In genomic region chrX:78129714-78130113, GRCh38 we compare ENCODE assay signal across 16 cellular contexts. TPM values are rescaled to one million over a fixed set of nuclear protein-coding genes. Genes with fewer than 3 reads are reported as not detected.
DNase-seq lines count a peak whose midpoint lies in the region; ATAC-seq lines count a peak whose summit lies in the region.
"Had no signal": no experiment of that assay in that cellular context is flagged by ENCODE, and none has a peak within 500 bp of the region (broad histone marks: within the 10 kb centered on the region; RNA-seq: fewer than 3 reads in every experiment).

No MANE protein-coding gene starts in this region.

- no peak for ATAC-seq in naive thymus-derived CD4-positive, alpha-beta T cell

- H3K4me1 Mint-ChIP-seq in activated naive CD4-positive, alpha-beta T cell treated with anti-CD3 and anti-CD28 coated beads, Interleukin-2, amount 50 U/mL, for 24 hours = peaks cover 20% of the 10 kb centered on the region
- peaks cover 2% of the 10 kb centered on the region for H3K4me1 Mint-ChIP-seq in activated naive CD4-positive, alpha-beta T cell treated with anti-CD3 and anti-CD28 coated beads, Interleukin-2, amount 10 ng/mL, durations not matched to agents 7 days and 5 days
- H3K4me1 Mint-ChIP-seq in CD4-positive, alpha-beta memory T cell = peaks cover 2 to 14% (median 6%) of the 10 kb centered on the region in 4 donors
- H3K4me1 Mint-ChIP-seq in naive thymus-derived CD4-positive, alpha-beta T cell = peaks cover 0 to 8% (median 3%) of the 10 kb centered on the region in 7 donors
- H3K4me1 Mint-ChIP-seq: CD14-positive monocyte, H9 had no signal

- no peaks in the 10 kb centered on the region for H3K9me3 ChIP-seq in CD4-positive, alpha-beta memory T cell (ENCODE audit: control insufficient read depth in 1 of 2, low read length in 2 of 2)
- H3K9me3 ChIP-seq in SK-N-MC (ENCODE audit: low read depth, low read length) = no peaks in the 10 kb centered on the region
- no peaks in the 10 kb centered on the region for H3K9me3 ChIP-seq in naive thymus-derived CD4-positive, alpha-beta T cell (ENCODE audit: control insufficient read depth in 2 of 3, low read length in 3 of 3)

- intact Hi-C loops in CD4-positive, alpha-beta memory T cell (cut with micrococcal nuclease) = loop anchor here (10.0 kb wide), 3 partner anchors 385 to 1125 kb away; no protein-coding TSS in a partner anchor
- intact Hi-C loops in naive thymus-derived CD4-positive, alpha-beta T cell (cut with micrococcal nuclease) = loop anchor here in 1 of 2 donors (10.0 kb wide), 1 partner anchor 1285 kb away; no protein-coding TSS in a partner anchor

- peak overlapping the region; percentile 41 for H3K27ac Mint-ChIP-seq in activated naive CD4-positive, alpha-beta T cell treated with anti-CD3 and anti-CD28 coated beads, Interleukin-2, amount 50 U/mL, for 24 hours
- H3K27ac Mint-ChIP-seq in activated naive CD4-positive, alpha-beta T cell treated with anti-CD3 and anti-CD28 coated beads, Interleukin-2, amount 10 ng/mL, durations not matched to agents 7 days and 5 days = no peak overlapping the region
- peak overlapping the region in 4 of 7 donors; percentile 4 to 53 (median 32) for H3K27ac Mint-ChIP-seq in CD4-positive, alpha-beta memory T cell
- peak overlapping the region in 5 of 9 donors; percentile 38 to 72 (median 51) for H3K27ac Mint-ChIP-seq in naive thymus-derived CD4-positive, alpha-beta T cell

- no peak overlapping the region for H3K9ac ChIP-seq in SK-N-MC (ENCODE audit: insufficient read length)

- H3K36me3 ChIP-seq in CD4-positive, alpha-beta memory T cell (ENCODE audit: insufficient read depth, low read length) = peaks cover 18% of the 10 kb centered on the region
- H3K36me3 ChIP-seq in SK-N-MC (ENCODE audit: insufficient read depth, low read length) = peaks cover 69% of the 10 kb centered on the region
- H3K36me3 ChIP-seq in naive thymus-derived CD4-positive, alpha-beta T cell (ENCODE audit: control insufficient read depth in 2 of 3, insufficient read depth in 3 of 3, low read length in 3 of 3) = peaks cover 0 to 27% (median 5%) of the 10 kb centered on the region in 3 experiments

- H3K4me3 ChIP-seq in CD4-positive, alpha-beta memory T cell (ENCODE audit: low read length in 2 of 2) = no peak overlapping the region
- no peak overlapping the region for H3K4me3 ChIP-seq in SK-N-MC
- H3K4me3 ChIP-seq in naive thymus-derived CD4-positive, alpha-beta T cell (ENCODE audit: low read length) = no peak overlapping the region
- H3K4me3 ChIP-seq: PC-9 had no signal

- no peaks in the 10 kb centered on the region for H3K9me3 Mint-ChIP-seq in activated naive CD4-positive, alpha-beta T cell treated with anti-CD3 and anti-CD28 coated beads, Interleukin-2, amount 50 U/mL, for 24 hours
- H3K9me3 Mint-ChIP-seq in activated naive CD4-positive, alpha-beta T cell treated with anti-CD3 and anti-CD28 coated beads, Interleukin-2, amount 10 ng/mL, durations not matched to agents 7 days and 5 days = no peaks in the 10 kb centered on the region
- H3K9me3 Mint-ChIP-seq in CD4-positive, alpha-beta memory T cell = no peaks in the 10 kb centered on the region
- peaks cover 0 to 2% (median 0%) of the 10 kb centered on the region in 11 donors for H3K9me3 Mint-ChIP-seq in naive thymus-derived CD4-positive, alpha-beta T cell
- H3K9me3 Mint-ChIP-seq: CD14-positive monocyte had no signal

- no peaks in the 10 kb centered on the region for H3K27me3 ChIP-seq in CD4-positive, alpha-beta memory T cell (ENCODE audit: insufficient read depth, low read length)
- H3K27me3 ChIP-seq in naive thymus-derived CD4-positive, alpha-beta T cell (ENCODE audit: control insufficient read depth in 2 of 2, insufficient read depth in 2 of 2, low read length in 2 of 2) = no peaks in the 10 kb centered on the region

- H3K27me3 Mint-ChIP-seq in activated naive CD4-positive, alpha-beta T cell treated with anti-CD3 and anti-CD28 coated beads, Interleukin-2, amount 50 U/mL, for 24 hours = no peaks in the 10 kb centered on the region
- no peaks in the 10 kb centered on the region for H3K27me3 Mint-ChIP-seq in activated naive CD4-positive, alpha-beta T cell treated with anti-CD3 and anti-CD28 coated beads, Interleukin-2, amount 10 ng/mL, durations not matched to agents 7 days and 5 days
- no peaks in the 10 kb centered on the region for H3K27me3 Mint-ChIP-seq in CD4-positive, alpha-beta memory T cell
- H3K27me3 Mint-ChIP-seq in naive thymus-derived CD4-positive, alpha-beta T cell = no peaks in the 10 kb centered on the region

- peaks cover 4% of the 10 kb centered on the region for H3K36me3 Mint-ChIP-seq in activated naive CD4-positive, alpha-beta T cell treated with anti-CD3 and anti-CD28 coated beads, Interleukin-2, amount 50 U/mL, for 24 hours
- H3K36me3 Mint-ChIP-seq in activated naive CD4-positive, alpha-beta T cell treated with anti-CD3 and anti-CD28 coated beads, Interleukin-2, amount 10 ng/mL, durations not matched to agents 7 days and 5 days = peaks cover 43% of the 10 kb centered on the region
- H3K36me3 Mint-ChIP-seq in CD4-positive, alpha-beta memory T cell = peaks cover 6 to 51% of the 10 kb centered on the region in 2 donors
- peaks cover 0 to 23% (median 0%) of the 10 kb centered on the region in 5 donors for H3K36me3 Mint-ChIP-seq in naive thymus-derived CD4-positive, alpha-beta T cell

- CTCF ChIA-PET in activated naive CD4-positive, alpha-beta T cell treated with anti-CD3 and anti-CD28 coated beads, Interleukin-2, amount 10 ng/mL, durations not matched to agents 7 days and 5 days (lab: Charles Lee) = no interaction called here
- CTCF ChIA-PET in CD4-positive, alpha-beta memory T cell (lab: Charles Lee; ENCODE audit: partially characterized antibody) = no interaction called here
- CTCF ChIA-PET in naive thymus-derived CD4-positive, alpha-beta T cell (lab: Charles Lee) = no interaction called here

- no peak overlapping the region for H3K4me3 Mint-ChIP-seq in activated naive CD4-positive, alpha-beta T cell treated with anti-CD3 and anti-CD28 coated beads, Interleukin-2, amount 50 U/mL, for 24 hours
- no peak overlapping the region for H3K4me3 Mint-ChIP-seq in activated naive CD4-positive, alpha-beta T cell treated with anti-CD3 and anti-CD28 coated beads, Interleukin-2, amount 10 ng/mL, durations not matched to agents 7 days and 5 days
- H3K4me3 Mint-ChIP-seq in CD4-positive, alpha-beta memory T cell = no peak overlapping the region
- H3K4me3 Mint-ChIP-seq in naive thymus-derived CD4-positive, alpha-beta T cell = no peak overlapping the region
- H3K4me3 Mint-ChIP-seq: CD14-positive monocyte, H9 had no signal

- POLR2A ChIA-PET in CD4-positive, alpha-beta memory T cell (lab: Charles Lee; ENCODE audit: partially characterized antibody) = interaction anchor here (1.0 kb wide), 1 partner anchor 12 kb away, joined by 3 read pairs; no protein-coding TSS in a partner anchor
- POLR2A ChIA-PET in naive thymus-derived CD4-positive, alpha-beta T cell (lab: Charles Lee) = interaction anchor here (1.9 kb wide), 1 partner anchor 10 kb away, joined by 8 read pairs; the partner anchor contains the start of gene TAF9B

- no peak overlapping the region for H3K27ac ChIP-seq in CD4-positive, alpha-beta memory T cell (ENCODE audit: low read depth, low read length)
- 0 out of 2 replicates have a peak overlapping the region, but pooled peaks have one; percentile 8 for H3K27ac ChIP-seq in SK-N-MC
- H3K27ac ChIP-seq in naive thymus-derived CD4-positive, alpha-beta T cell (ENCODE audit: low read depth, low read length) = no peak overlapping the region
- H3K27ac ChIP-seq: PC-9, RWPE1 had no signal

- no peak for DNase-seq in activated naive CD4-positive, alpha-beta T cell treated with anti-CD3 and anti-CD28 coated beads, Interleukin-2, amount 10 ng/mL, durations not matched to agents 7 days and 5 days
- DNase-seq in CD4-positive, alpha-beta memory T cell = no peak
- DNase-seq in SK-N-MC (ENCODE audit: low read depth, low spot score) (no peak), NCI-H2107 (lab: John Stamatoyannopoulos, UW) (no peak), cerebellar nuclear complex (lab: John Stamatoyannopoulos, UW) (no peak)
- DNase-seq in naive thymus-derived CD4-positive, alpha-beta T cell = no peak
- DNase-seq: H9, NCI-H1417, NCI-H187, NCI-H226, NCI-H526, PC-9, SIG-M5 had no signal

- no peaks in the 10 kb centered on the region for H3K4me1 ChIP-seq in CD4-positive, alpha-beta memory T cell (ENCODE audit: insufficient read depth, low read length)
- H3K4me1 ChIP-seq in naive thymus-derived CD4-positive, alpha-beta T cell (ENCODE audit: control insufficient read depth in 2 of 2, insufficient read depth in 2 of 2, low read length in 2 of 2) = no peaks in the 10 kb centered on the region

RNA-seq across cellular contexts. Expression of gene TAF9B, which starts 9.7 kb away (rescaled TPM):
- total RNA-seq in CD4-positive, alpha-beta memory T cell = 10 to 100 TPM; 23.6 to 28.3 TPM
- 10 to 100 TPM; 27.1 to 32.8 TPM for polyA plus RNA-seq in CD4-positive, alpha-beta memory T cell
- total RNA-seq in naive thymus-derived CD4-positive, alpha-beta T cell = 10 to 100 TPM; 10.4 to 19.9 (median 18.9) TPM
- polyA plus RNA-seq in naive thymus-derived CD4-positive, alpha-beta T cell = 10 to 100 TPM; 23.3 to 29.3 TPM

RNA-seq across cellular contexts. Expression of gene PGK1, which starts 25.7 kb away (rescaled TPM):
- total RNA-seq in CD4-positive, alpha-beta memory T cell = 100 to 1,000 TPM; 205 to 209 TPM
- polyA plus RNA-seq in CD4-positive, alpha-beta memory T cell = 100 to 1,000 TPM; 461 to 867 TPM
- total RNA-seq in naive thymus-derived CD4-positive, alpha-beta T cell = 1,000 to 10,000 TPM in 1 of 5 experiments, 100 to 1,000 TPM in 4; 180 to 1,293 (median 217) TPM
- polyA plus RNA-seq in naive thymus-derived CD4-positive, alpha-beta T cell = 100 to 1,000 TPM; 470 to 474 TPM
